Comparison of ENCODE assay signal across 18 cellular contexts in genomic region chr17:71273451-71273850, GRCh38.
A peak's percentile ranks its signal among the peaks of the same experiment; 100 is the strongest.
DNase-seq lines count a peak whose midpoint lies in the region; ATAC-seq and TF ChIP-seq lines count a peak whose summit lies in the region.
"Had no signal": no experiment of that assay in that cellular context is flagged by ENCODE, and none has a peak within 500 bp of the region (broad histone marks: within the 10 kb centered on the region; RNA-seq: fewer than 3 reads in every experiment).

No MANE protein-coding gene starts in this region.

- no peak overlapping the region for H2AFZ ChIP-seq in GM23248

- CTCF ChIA-PET in BJ (lab: Yijun Ruan, JAX): no interaction called here

- H3K9me3 ChIP-seq in GM23248 (ENCODE audit: low read depth): no peaks in the 10 kb centered on the region

- no peaks in the 10 kb centered on the region for H3K79me2 ChIP-seq in GM23248 (ENCODE audit: insufficient read depth)

- no peaks in the 10 kb centered on the region for H3K27me3 ChIP-seq in BJ (ENCODE audit: control insufficient read depth, insufficient read depth, low read length)
- no peaks in the 10 kb centered on the region for H3K27me3 ChIP-seq in GM23248 (replicated peaks; ENCODE audit: insufficient read depth)

- POLR2A ChIA-PET in BJ (lab: Charles Lee): no interaction called here

- H3K4me3 ChIP-seq in BJ (ENCODE audit: low read depth, low read length) (no peak overlapping the region), GM23248 (no peak overlapping the region)
- H3K4me3 ChIP-seq: GM12878, K562 had no signal

- peaks cover 5 to 9% of the 10 kb centered on the region in 2 donors for H3K9me3 Mint-ChIP-seq in activated T-cell treated with anti-CD3 and anti-CD28 coated beads, Interleukin-2, amount 50 U/mL, for 72 hours
- no peaks in the 10 kb centered on the region for H3K9me3 Mint-ChIP-seq in endothelial cell (ENCODE audit: unreplicated experiment)

- no peak for TF ChIP-seq CTCF in BJ (IDR thresholded peaks at IDR 0.05; ENCODE audit: insufficient read depth, low read depth, low read length)
- TF ChIP-seq CTCF in endothelial cell (IDR thresholded peaks at IDR 0.05; ENCODE audit: unreplicated experiment): no peak

- H3K9me2 ChIP-seq in GM23248 (ENCODE audit: insufficient read depth): no peaks in the 10 kb centered on the region

- ATAC-seq in activated T-cell treated with anti-CD3 and anti-CD28 coated beads, Interleukin-2, amount 50 U/mL, for 72 hours (replicated peaks in 1 of 2): no peak
- ATAC-seq in HG02884 (IDR thresholded peaks at IDR 0.05; ENCODE audit: unreplicated experiment): no peak
- ATAC-seq: GM12878, K562 had no signal

- no peak overlapping the region for H3K9ac ChIP-seq in GM23248

- H3K27me3 Mint-ChIP-seq in activated T-cell treated with anti-CD3 and anti-CD28 coated beads, Interleukin-2, amount 50 U/mL, for 72 hours (ENCODE audit: low read depth): no peaks in the 10 kb centered on the region
- peaks cover 2% of the 10 kb centered on the region for H3K27me3 Mint-ChIP-seq in endothelial cell (ENCODE audit: unreplicated experiment)
- H3K27me3 Mint-ChIP-seq: B cell; CD4-positive, CD25-positive, alpha-beta regulatory T cell had no signal

- H3K36me3 ChIP-seq in BJ (ENCODE audit: control insufficient read depth, insufficient read depth, low read length) (no peaks in the 10 kb centered on the region), GM23248 (ENCODE audit: low read depth) (no peaks in the 10 kb centered on the region)

- in situ Hi-C loops in GM23248 (cut with MboI): no loop called here

- H3K27ac ChIP-seq in GM23248 (peak overlapping the region; percentile 21), substantia nigra (ENCODE audit: low read depth, low read length, poor library complexity, severe bottlenecking) (no peak overlapping the region)
- H3K27ac ChIP-seq: HL-60 had no signal

- H3K4me1 ChIP-seq in GM23248 (ENCODE audit: insufficient read depth): peaks cover 13% of the 10 kb centered on the region; the same call in 1 of the 2 replicates
- H3K4me1 ChIP-seq: Caco-2 had no signal

- no peak overlapping the region for H3K4me3 Mint-ChIP-seq in activated T-cell treated with anti-CD3 and anti-CD28 coated beads, Interleukin-2, amount 50 U/mL, for 72 hours
- H3K4me3 Mint-ChIP-seq in endothelial cell (ENCODE audit: unreplicated experiment): no peak overlapping the region
- H3K4me3 Mint-ChIP-seq: B cell; CD4-positive, CD25-positive, alpha-beta regulatory T cell had no signal

- H3K4me2 ChIP-seq in GM23248 (ENCODE audit: unreplicated experiment): peak overlapping the region; percentile 29

- H3K36me3 Mint-ChIP-seq in activated T-cell treated with anti-CD3 and anti-CD28 coated beads, Interleukin-2, amount 50 U/mL, for 72 hours (ENCODE audit: insufficient read depth in 2 of 2): peaks cover 0 to 2% of the 10 kb centered on the region in 2 donors
- H3K36me3 Mint-ChIP-seq in endothelial cell (ENCODE audit: low read depth, unreplicated experiment): no peaks in the 10 kb centered on the region
- H3K36me3 Mint-ChIP-seq: CD4-positive, CD25-positive, alpha-beta regulatory T cell had no signal

- H3K4me1 Mint-ChIP-seq in activated T-cell treated with anti-CD3 and anti-CD28 coated beads, Interleukin-2, amount 50 U/mL, for 72 hours (ENCODE audit: low read depth): no peaks in the 10 kb centered on the region
- H3K4me1 Mint-ChIP-seq in endothelial cell (ENCODE audit: unreplicated experiment): no peaks in the 10 kb centered on the region
- H3K4me1 Mint-ChIP-seq: B cell; CD4-positive, CD25-positive, alpha-beta regulatory T cell had no signal

- DNase-seq in BJ (ENCODE audit: low read depth) (peak; percentile 22), GM23248 (peak; percentile 53), fibroblast of gingiva (ENCODE audit: low read depth) (peak; percentile 59), endothelial cell (ENCODE audit: low spot score) (no peak), substantia nigra (lab: John Stamatoyannopoulos, UW) (no peak)
- DNase-seq in activated T-cell treated with anti-CD3 and anti-CD28 coated beads, Interleukin-2, amount 50 U/mL, for 72 hours: no peak
- DNase-seq: ACHN; C1 segment of cervical spinal cord; Caco-2; CD4-positive, CD25-positive, alpha-beta regulatory T cell; GF-D8; HCEC 1CT; IMR-90 had no signal

- 40 to 44% methylated on average over 2 of the region's 2 CpGs for WGBS in GM23248 (ENCODE audit: low coverage in 1 of 2, low lambda C conversion rate in 2 of 2, missing lambda C conversion rate in 2 of 2), 2 experiments

- H3K27ac Mint-ChIP-seq in activated T-cell treated with anti-CD3 and anti-CD28 coated beads, Interleukin-2, amount 50 U/mL, for 72 hours: no peak overlapping the region
- H3K27ac Mint-ChIP-seq in endothelial cell (ENCODE audit: unreplicated experiment): no peak overlapping the region
- H3K27ac Mint-ChIP-seq: B cell; CD4-positive, CD25-positive, alpha-beta regulatory T cell had no signal

- peaks cover 11% of the 10 kb centered on the region; the same call in 1 of the 2 replicates for H3F3A ChIP-seq in GM23248 (ENCODE audit: insufficient read depth)

- H4K20me1 ChIP-seq in GM23248 (ENCODE audit: insufficient read depth): no peaks in the 10 kb centered on the region

Comparison
In these comparisons a context has a peak if more than half of its experiments do, and no peak if none do; other contexts are left out.
1. DNase-seq: peak in BJ (single experiment), GM23248 (single experiment) and fibroblast of gingiva (single experiment); none in activated T-cell treated with anti-CD3 and anti-CD28 coated beads, Interleukin-2, amount 50 U/mL, for 72 hours (0 of 2), endothelial cell (single experiment) and substantia nigra (0 of 49).